In the genomic region with DNA sequence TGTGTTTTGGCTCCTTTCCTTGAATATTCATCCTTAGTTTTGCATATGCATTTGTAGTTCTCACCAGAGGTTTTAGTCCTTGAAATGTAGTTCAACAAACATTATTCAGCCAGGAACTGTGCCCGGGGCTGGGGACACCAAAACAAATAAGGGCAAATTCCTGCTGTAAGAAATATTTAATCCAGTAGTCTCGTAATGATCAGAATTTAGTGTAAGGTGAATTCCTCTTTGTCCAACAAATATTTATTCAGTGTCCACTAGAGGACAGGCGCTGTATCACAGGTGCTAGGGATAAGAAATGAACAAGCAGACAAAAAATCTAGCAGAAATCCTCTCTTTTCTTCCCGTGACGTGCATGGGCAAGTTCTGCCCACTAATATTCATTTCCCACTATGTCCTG, we compare ENCODE assay signal across 1 cellular context.
TF ChIP-seq lines count a peak whose summit lies in the region.

No MANE protein-coding gene starts in this region.

TF ChIP-seq in HepG2, 621 proteins besides CTCF, POLR2A, EP300 and RAD21:
- no peak for TF ChIP-seq TFE3 (CRISPR knock-in tag; IDR thresholded peaks at IDR 0.05)
- no peak for TF ChIP-seq BCL6 (CRISPR knock-in tag; IDR thresholded peaks at IDR 0.05)
- no peak for TF ChIP-seq ZSCAN20 (CRISPR knock-in tag; IDR thresholded peaks at IDR 0.05; ENCODE audit: borderline replicate concordance)
- TF ChIP-seq ZMYM3 (CRISPR knock-in tag; IDR thresholded peaks at IDR 0.05) = no peak
- no peak for TF ChIP-seq ZBTB14 (CRISPR knock-in tag; IDR thresholded peaks at IDR 0.05)
- TF ChIP-seq ZSCAN29 (CRISPR knock-in tag; conservative IDR thresholded peaks at IDR 0.05) = no peak
- TF ChIP-seq ZNF850 (CRISPR knock-in tag; conservative IDR thresholded peaks at IDR 0.05) = no peak
- TF ChIP-seq PHB2 (IDR thresholded peaks at IDR 0.05; ENCODE audit: partially characterized antibody) = no peak
- no peak for TF ChIP-seq NR2C2 (CRISPR knock-in tag; IDR thresholded peaks at IDR 0.05; ENCODE audit: borderline replicate concordance)
